In genomic region chr6:74318738-74319137, GRCh38 we compare ENCODE assay signal across 2 cellular contexts.
TF ChIP-seq lines count a peak whose summit lies in the region.

No MANE protein-coding gene starts in this region.

TF ChIP-seq in IMR-90, 13 proteins besides CTCF, POLR2A, EP300 and RAD21 (continued from another document):
- TF ChIP-seq ELK1 (IDR thresholded peaks at IDR 0.05; ENCODE audit: borderline replicate concordance, low read depth, low read length), result no peak
- no peak for TF ChIP-seq NFE2L2 (IDR thresholded peaks at IDR 0.05; ENCODE audit: low read depth, low read length)
- TF ChIP-seq CEBPB (IDR thresholded peaks at IDR 0.05; ENCODE audit: low read depth, low read length), result no peak
- no peak for TF ChIP-seq USF2 (IDR thresholded peaks at IDR 0.05; ENCODE audit: low read depth, low read length)
- no peak for TF ChIP-seq RCOR1 (IDR thresholded peaks at IDR 0.05; ENCODE audit: insufficient replicate concordance, low read length)

TF ChIP-seq in endothelial cell of umbilical vein, 7 proteins besides CTCF, POLR2A, EP300 and RAD21 (continued from another document):
- TF ChIP-seq POLR2AphosphoS5 (IDR thresholded peaks at IDR 0.05; ENCODE audit: insufficient read depth, low read depth, low read length), result no peak
